1 cellular context compared by ENCODE assay signal in genomic region chr10:14612873-14613569, GRCh38.
TF ChIP-seq lines count a peak whose summit lies in the region.

No MANE protein-coding gene starts in this region.

TF ChIP-seq in HepG2, 621 proteins besides CTCF, POLR2A, EP300 and RAD21 (continued from another document):
- no peak for TF ChIP-seq ARID3A (IDR thresholded peaks at IDR 0.05; ENCODE audit: low read depth, low read length)
- no peak for TF ChIP-seq STAT6 (CRISPR knock-in tag; IDR thresholded peaks at IDR 0.05; ENCODE audit: borderline replicate concordance)
- TF ChIP-seq NFE2L1 (CRISPR knock-in tag; IDR thresholded peaks at IDR 0.05; ENCODE audit: borderline replicate concordance), result no peak
- TF ChIP-seq UBTF (CRISPR knock-in tag; IDR thresholded peaks at IDR 0.05), result no peak
- no peak for TF ChIP-seq EEA1 (CRISPR knock-in tag; IDR thresholded peaks at IDR 0.05; ENCODE audit: borderline replicate concordance)
- no peak for TF ChIP-seq FOXP1 (IDR thresholded peaks at IDR 0.05)
- no peak for TF ChIP-seq FOXP1 (CRISPR knock-in tag; IDR thresholded peaks at IDR 0.05)
- TF ChIP-seq SPEN (CRISPR knock-in tag; IDR thresholded peaks at IDR 0.05; ENCODE audit: low read depth), result no peak
- no peak for TF ChIP-seq SKI (IDR thresholded peaks at IDR 0.05; ENCODE audit: partially characterized antibody)
- no peak for TF ChIP-seq ZNF576 (CRISPR knock-in tag; IDR thresholded peaks at IDR 0.05)
- TF ChIP-seq ZNF318 (CRISPR knock-in tag; IDR thresholded peaks at IDR 0.05), result no peak
- TF ChIP-seq ZNF142 (CRISPR knock-in tag; IDR thresholded peaks at IDR 0.05), result no peak
- no peak for TF ChIP-seq KDM6A (CRISPR knock-in tag; IDR thresholded peaks at IDR 0.05; ENCODE audit: low read depth)
- TF ChIP-seq CHD4 (IDR thresholded peaks at IDR 0.05; ENCODE audit: borderline replicate concordance, low read length), result no peak
- TF ChIP-seq TARDBP (CRISPR knock-in tag; IDR thresholded peaks at IDR 0.05), result no peak
